In the genomic region with DNA sequence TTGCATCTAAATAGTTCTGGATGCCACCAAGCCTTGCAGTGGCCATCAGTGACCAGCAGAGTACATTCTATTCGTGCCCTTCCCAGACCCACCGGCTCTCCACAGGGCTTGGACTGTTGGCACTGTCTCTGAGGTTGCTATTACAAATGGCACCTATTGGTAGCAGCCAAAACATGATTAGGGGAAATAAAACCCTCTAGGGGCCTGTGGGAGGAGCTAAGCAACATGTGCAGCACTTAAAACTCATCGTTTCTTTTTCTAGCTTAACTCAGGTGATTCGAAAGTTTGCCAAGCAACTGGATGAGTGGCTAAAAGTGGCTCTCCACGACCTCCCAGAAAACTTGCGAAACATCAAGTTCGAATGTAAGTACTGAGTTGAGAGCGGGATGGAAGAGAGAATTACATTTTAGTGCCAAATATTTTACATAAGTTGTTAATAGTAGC, we compare ENCODE assay signal across 21 cellular contexts.
A peak's percentile ranks its signal among the peaks of the same experiment; 100 is the strongest.
DNase-seq lines count a peak whose midpoint lies in the region; ATAC-seq and TF ChIP-seq lines count a peak whose summit lies in the region.
"Had no signal": no experiment of that assay in that cellular context is flagged by ENCODE, and none has a peak within 500 bp of the region (broad histone marks: within the 10 kb centered on the region; RNA-seq: fewer than 3 reads in every experiment).

No MANE protein-coding gene starts in this region.

- H3K36me3 ChIP-seq in GM23338 (ENCODE audit: insufficient read depth) (no peaks in the 10 kb centered on the region), lung (ENCODE audit: control insufficient read depth in 2 of 2, insufficient read depth in 2 of 2, low read length in 2 of 2) (no peaks in the 10 kb centered on the region)

- H3K27me3 ChIP-seq in GM23338 (ENCODE audit: insufficient read depth) (no peaks in the 10 kb centered on the region), lung (ENCODE audit: control insufficient read depth, insufficient read depth) (no peaks in the 10 kb centered on the region)

- H3K27ac ChIP-seq in 22Rv1: no peak overlapping the region
- H3K27ac ChIP-seq in GM23338 (ENCODE audit: low read depth): no peak overlapping the region
- no peak overlapping the region for H3K27ac ChIP-seq in lung (ENCODE audit: low read depth in 1 of 2, low read length in 1 of 2)
- H3K27ac ChIP-seq: C4-2B, coronary artery, VCaP had no signal

- H3K9me3 ChIP-seq in lung (ENCODE audit: control insufficient read depth in 2 of 2, insufficient read depth in 1 of 2, low read length in 1 of 2): peaks cover 0 to 2% of the 10 kb centered on the region in 2 donors

- no peak overlapping the region for H3K4me3 Mint-ChIP-seq in GM23338
- H3K4me3 Mint-ChIP-seq: activated T-helper 1 cell treated with anti-CD3 and anti-CD28 coated beads, Interleukin-12 subunit alpha, Interleukin-12 subunit beta, Interleukin-2, Interleukin-4 antibody, amounts not matched to agents 30 ng/mL and 10 ng/mL and 1 ng/mL, durations not matched to agents 14 hours and 24 hours and 36 hours; neural crest cell; T-helper 2 cell treated with Interferon-gamma antibody and Interleukin-4, amounts not matched to agents 5 μg/mL and 100 μg/mL, for 36 hours had no signal

- H3K27ac Mint-ChIP-seq in GM23338: no peak overlapping the region
- H3K27ac Mint-ChIP-seq: activated T-helper 1 cell treated with anti-CD3 and anti-CD28 coated beads, Interleukin-12 subunit alpha, Interleukin-12 subunit beta, Interleukin-2, Interleukin-4 antibody, amounts not matched to agents 30 ng/mL and 10 ng/mL and 1 ng/mL, durations not matched to agents 14 hours and 24 hours and 36 hours; T-helper 2 cell treated with Interferon-gamma antibody and Interleukin-4, amounts not matched to agents 5 μg/mL and 100 μg/mL, for 36 hours had no signal

- H3K27me3 Mint-ChIP-seq in GM23338 (ENCODE audit: insufficient read depth, low read depth, poor library complexity): peaks cover 1% of the 10 kb centered on the region

- H3K79me2 ChIP-seq in GM23338 (replicated peaks; ENCODE audit: insufficient read depth): no peaks in the 10 kb centered on the region

- TF ChIP-seq CTCF in 22Rv1 (IDR thresholded peaks at IDR 0.05) (peak; percentile 32), GM23338 (conservative IDR thresholded peaks at IDR 0.05; ENCODE audit: low read depth in 2 of 2) (peak in 1 of 2 experiments; percentile 27; a peak in 1 of 4 replicates), lung (IDR thresholded peaks at IDR 0.05; ENCODE audit: control extremely low read depth, extremely low read depth) (no peak)

- peak; percentile 32 for DNase-seq in GM23338 (ENCODE audit: low spot score)
- DNase-seq in SK-MEL-5 (ENCODE audit: low read depth, low spot score): peak; percentile 27
- peak; percentile 75 for DNase-seq in lung (ENCODE audit: low spot score)
- no peak for DNase-seq in stimulated activated CD4-positive, alpha-beta T cell treated with anti-CD3 and anti-CD28 coated beads, Interleukin-2, amount 100 ng/mL, for 48 hours
- DNase-seq in HT-29 (ENCODE audit: low spot score): no peak
- DNase-seq in ecto neural progenitor cell (ENCODE audit: low spot score): no peak
- DNase-seq: activated CD4-positive, alpha-beta T cell treated with anti-CD3 and anti-CD28 coated beads, Interleukin-2, amount 50 U/mL, for 1 hour; activated naive CD4-positive, alpha-beta T cell treated with anti-CD3 and anti-CD28 coated beads, Interleukin-2, amount 50 U/mL, for 16 hours; NCI-H146; NCI-H2171 treated with DMSO at 0.1 percent for 48 hours; NCI-H524 treated with DMSO at 0.1 percent for 48 hours; posterior cingulate gyrus had no signal

- H3K4me3 ChIP-seq in GM23338 (no peak overlapping the region), lung (no peak overlapping the region)
- H3K4me3 ChIP-seq: coronary artery, K562 had no signal

- H4K20me1 ChIP-seq in GM23338 (replicated peaks; ENCODE audit: insufficient read depth): no peaks in the 10 kb centered on the region

- no peaks in the 10 kb centered on the region for H3K36me3 Mint-ChIP-seq in GM23338 (ENCODE audit: low read depth)

- ATAC-seq in GM23338 (peak; percentile 56), lung (ENCODE audit: insufficient read depth, low FRiP score) (peak; percentile 68), HG02642 (IDR thresholded peaks at IDR 0.05; ENCODE audit: poor library complexity, unreplicated experiment) (no peak)
- ATAC-seq: K562 had no signal

- H3K9me3 Mint-ChIP-seq in GM23338: no peaks in the 10 kb centered on the region
- H3K9me3 Mint-ChIP-seq: activated T-helper 1 cell treated with anti-CD3 and anti-CD28 coated beads, Interleukin-12 subunit alpha, Interleukin-12 subunit beta, Interleukin-2, Interleukin-4 antibody, amounts not matched to agents 30 ng/mL and 10 ng/mL and 1 ng/mL, durations not matched to agents 14 hours and 24 hours and 36 hours; neural crest cell; T-helper 2 cell treated with Interferon-gamma antibody and Interleukin-4, amounts not matched to agents 5 μg/mL and 100 μg/mL, for 36 hours had no signal

- in situ Hi-C loops in SK-MEL-5 (cut with HindIII; ENCODE audit: low pct_unique_long_range_greater_than_20kb, low sequenced_read_pairs): no loop called here

- H2AFZ ChIP-seq in GM23338: peak overlapping the region; percentile 24; the same call in 1 of the 2 replicates

- H3K9me2 ChIP-seq in GM23338 (ENCODE audit: insufficient read depth): peaks cover 9% of the 10 kb centered on the region; the same call in 1 of the 2 replicates

- H3K4me1 Mint-ChIP-seq in GM23338: peaks cover 30% of the 10 kb centered on the region
- H3K4me1 Mint-ChIP-seq: neural crest cell had no signal

- H3K4me1 ChIP-seq in GM23338 (ENCODE audit: insufficient read depth) (peaks cover 36% of the 10 kb centered on the region), lung (ENCODE audit: control insufficient read depth in 2 of 2, insufficient read depth in 2 of 2, low read length in 2 of 2) (no peaks in the 10 kb centered on the region)

- 0 out of 2 replicates have a peak, but pooled peaks cover 3% of the 10 kb centered on the region for H3F3A ChIP-seq in GM23338 (replicated peaks; ENCODE audit: low read depth)

- WGBS in lung, 2 donors: 59 to 76% methylated on average over 8 of the region's 8 CpGs

- 0 out of 2 replicates have a peak overlapping the region, but pooled peaks have one; percentile 17 for H3K4me2 ChIP-seq in GM23338

TF ChIP-seq in GM23338, 12 proteins besides CTCF, POLR2A, EP300 and RAD21:
- TF ChIP-seq EZH2 (IDR thresholded peaks at IDR 0.05; ENCODE audit: low read depth, unreplicated experiment): no peak

Comparison
In these comparisons a context has a peak if more than half of its experiments do, and no peak if none do; other contexts are left out.
1. DNase-seq: peak in GM23338 (single experiment), SK-MEL-5 (single experiment) and lung (single experiment); none in stimulated activated CD4-positive, alpha-beta T cell treated with anti-CD3 and anti-CD28 coated beads, Interleukin-2, amount 100 ng/mL, for 48 hours (0 of 2), HT-29 (single experiment) and ecto neural progenitor cell (single experiment).